ENCODE assay signal across 10 cellular contexts in genomic region chr21:42527127-42527488, GRCh38.
DNase-seq lines count a peak whose midpoint lies in the region; ATAC-seq and TF ChIP-seq lines count a peak whose summit lies in the region.
"Had no signal": no experiment of that assay in that cellular context is flagged by ENCODE, and none has a peak within 500 bp of the region (broad histone marks: within the 10 kb centered on the region; RNA-seq: fewer than 3 reads in every experiment).

No MANE protein-coding gene starts in this region.

- no peak overlapping the region for H3K4me3 ChIP-seq in DND-41 (ENCODE audit: low read depth in 1 of 2, low read length in 2 of 2)
- H3K4me3 ChIP-seq in MM.1S (ENCODE audit: low read length), result peak overlapping the region; percentile 27
- H3K4me3 ChIP-seq in rectal smooth muscle tissue (ENCODE audit: low read length), result peak overlapping the region; percentile 44

- H3K27me3 Mint-ChIP-seq in effector memory CD8-positive, alpha-beta T cell, result no peaks in the 10 kb centered on the region

- H3K4me1 ChIP-seq in DND-41 (ENCODE audit: insufficient read depth, low read length), result peaks cover 26% of the 10 kb centered on the region
- H3K4me1 ChIP-seq in MM.1S (ENCODE audit: low read length), result peaks cover 56% of the 10 kb centered on the region
- peaks cover 21% of the 10 kb centered on the region for H3K4me1 ChIP-seq in rectal smooth muscle tissue (ENCODE audit: control insufficient read depth, insufficient read depth, low read length)

- H3K9me3 Mint-ChIP-seq in effector memory CD8-positive, alpha-beta T cell, result no peaks in the 10 kb centered on the region
- H3K9me3 Mint-ChIP-seq: nephron had no signal

- peaks cover 27% of the 10 kb centered on the region for H3K36me3 Mint-ChIP-seq in effector memory CD8-positive, alpha-beta T cell (ENCODE audit: insufficient read depth)

- H3K27me3 ChIP-seq in DND-41 (ENCODE audit: insufficient read depth, low read length, poor library complexity) (no peaks in the 10 kb centered on the region), MM.1S (replicated peaks; ENCODE audit: insufficient read depth, low read length) (peaks cover 27% of the 10 kb centered on the region), rectal smooth muscle tissue (ENCODE audit: control insufficient read depth, insufficient read depth, low read length) (no peaks in the 10 kb centered on the region)

- H3K4me1 Mint-ChIP-seq in effector memory CD8-positive, alpha-beta T cell (ENCODE audit: low read depth in 2 of 2), result peaks cover 29 to 38% of the 10 kb centered on the region in 2 donors

- H3K4me2 ChIP-seq in DND-41 (ENCODE audit: insufficient read depth, low read length) (peak overlapping the region; percentile 79), MM.1S (ENCODE audit: low read depth, low read length) (peak overlapping the region; percentile 75)

- H3K79me2 ChIP-seq in DND-41 (ENCODE audit: insufficient read depth, low read length), result no peaks in the 10 kb centered on the region
- no peaks in the 10 kb centered on the region for H3K79me2 ChIP-seq in MM.1S (ENCODE audit: low read length)

- no peaks in the 10 kb centered on the region for H3K9me2 ChIP-seq in MM.1S (replicated peaks; ENCODE audit: insufficient read depth, low read length)

- ATAC-seq in DND-41 (ENCODE audit: insufficient read depth, low read depth) (no peak), HG02840 (IDR thresholded peaks at IDR 0.05; ENCODE audit: low FRiP score, unreplicated experiment) (no peak)
- ATAC-seq in effector memory CD8-positive, alpha-beta T cell (replicated peaks), result no peak
- ATAC-seq: Panc1 had no signal

- H3K27ac Mint-ChIP-seq in effector memory CD8-positive, alpha-beta T cell, result peak overlapping the region; percentile 91 to 95

- H3F3A ChIP-seq in MM.1S (ENCODE audit: insufficient read depth, low read length), result peaks cover 43% of the 10 kb centered on the region

- H3K9me3 ChIP-seq in DND-41 (ENCODE audit: insufficient read depth, low read length, severe bottlenecking) (no peaks in the 10 kb centered on the region), MM.1S (replicated peaks; ENCODE audit: insufficient read depth, low read length) (no peaks in the 10 kb centered on the region)

- H3K4me3 Mint-ChIP-seq in effector memory CD8-positive, alpha-beta T cell, result peak overlapping the region; percentile 76 to 81
- H3K4me3 Mint-ChIP-seq: nephron had no signal

- H3K27ac ChIP-seq in DND-41 (ENCODE audit: low read length) (peak overlapping the region; percentile 66; the same call in 1 of the 2 replicates), MM.1S (ENCODE audit: low read length) (peak overlapping the region; percentile 87), rectal smooth muscle tissue (ENCODE audit: low read depth, low read length) (no peak overlapping the region)

- TF ChIP-seq CTCF in DND-41 (IDR thresholded peaks at IDR 0.05; ENCODE audit: borderline replicate concordance, extremely low read depth, low read length, poor library complexity, severe bottlenecking), result no peak
- no peak for TF ChIP-seq CTCF in MM.1S (IDR thresholded peaks at IDR 0.05; ENCODE audit: low read length)

- H3K36me3 ChIP-seq in DND-41 (ENCODE audit: insufficient read depth, low read length) (0 out of 2 replicates have a peak, but pooled peaks cover 7% of the 10 kb centered on the region), MM.1S (replicated peaks; ENCODE audit: insufficient read depth, low read length) (no peaks in the 10 kb centered on the region), rectal smooth muscle tissue (ENCODE audit: control insufficient read depth, insufficient read depth, low read length) (no peaks in the 10 kb centered on the region)

- DNase-seq in DND-41 (no peak), MM.1S (no peak), anterior cingulate cortex (lab: John Stamatoyannopoulos, UW) (no peak), NCI-H2029 treated with DMSO at 0.1 percent for 48 hours (lab: John Stamatoyannopoulos, UW) (no peak)
- DNase-seq in effector memory CD8-positive, alpha-beta T cell, result no peak
- no peak for DNase-seq in activated CD4-positive, CD25-positive, alpha-beta regulatory T cell treated with anti-CD3 and anti-CD28 coated beads, Interleukin-2, amount 50 U/mL, for 72 hours

- H3K9ac ChIP-seq in DND-41 (ENCODE audit: low read depth, low read length), result no peak overlapping the region
- H3K9ac ChIP-seq in MM.1S (ENCODE audit: low read length), result peak overlapping the region; percentile 56
- H3K9ac ChIP-seq in rectal smooth muscle tissue (ENCODE audit: low read length), result no peak overlapping the region

- H2AFZ ChIP-seq in DND-41 (ENCODE audit: low read depth, low read length), result no peak overlapping the region
- no peak overlapping the region for H2AFZ ChIP-seq in MM.1S (ENCODE audit: low read length)

- peaks cover 25% of the 10 kb centered on the region for H4K20me1 ChIP-seq in DND-41 (ENCODE audit: insufficient read depth, low read length)
- no peaks in the 10 kb centered on the region for H4K20me1 ChIP-seq in MM.1S (ENCODE audit: insufficient read depth, low read length)

Comparison
In these comparisons a context has a peak if more than half of its experiments do, and no peak if none do; other contexts are left out.
1. H3K4me3 ChIP-seq: peak in MM.1S (single experiment) and rectal smooth muscle tissue (single experiment); none in DND-41 (0 of 2).